8 cellular contexts compared by ENCODE assay signal in genomic region chr20:53872561-53873248, GRCh38.
DNase-seq lines count a peak whose midpoint lies in the region; ATAC-seq and TF ChIP-seq lines count a peak whose summit lies in the region.

No MANE protein-coding gene starts in this region.

- peaks cover 10% of the 10 kb centered on the region for H3K79me1 ChIP-seq in trophoblast cell (ENCODE audit: low read length)

- H3K18ac ChIP-seq in trophoblast cell (ENCODE audit: low read length), result no peak overlapping the region

- H4K91ac ChIP-seq in trophoblast cell (ENCODE audit: low read depth, low read length), result no peak overlapping the region

- H2AFZ ChIP-seq in trophoblast cell (ENCODE audit: insufficient read depth, low read length, poor library complexity), result no peak overlapping the region

- peaks cover 2% of the 10 kb centered on the region for H3K79me2 ChIP-seq in trophoblast cell (ENCODE audit: control insufficient read depth, insufficient read depth, low read length, poor library complexity)

- TF ChIP-seq POLR2A in Peyer's patch (IDR thresholded peaks at IDR 0.05), result no peak

- H3K9me3 ChIP-seq in Peyer's patch (no peaks in the 10 kb centered on the region), trophoblast cell (ENCODE audit: insufficient read depth, low read depth, low read length) (no peaks in the 10 kb centered on the region), HAP-1 (no peaks in the 10 kb centered on the region)

- no peak for TF ChIP-seq CTCF in AG10803 (conservative IDR thresholded peaks at IDR 0.05; ENCODE audit: low read length)
- TF ChIP-seq CTCF in Peyer's patch (IDR thresholded peaks at IDR 0.05), result no peak
- no peak for TF ChIP-seq CTCF in brain microvascular endothelial cell (IDR thresholded peaks at IDR 0.05; ENCODE audit: low read depth, low read length, missing control alignments)

- H2BK120ac ChIP-seq in trophoblast cell (ENCODE audit: insufficient read depth, low read length, poor library complexity), result no peak overlapping the region

- no peak overlapping the region for H3K23ac ChIP-seq in trophoblast cell (ENCODE audit: low read length)

- H2BK5ac ChIP-seq in trophoblast cell (ENCODE audit: low read depth, low read length, poor library complexity), result no peak overlapping the region

- peak; percentile 64 for DNase-seq in AG10803 (ENCODE audit: low read depth)
- DNase-seq in Peyer's patch, result peak in 2 of 3 donors; percentile 54 to 68
- peak; percentile 28 for DNase-seq in brain microvascular endothelial cell
- no peak for DNase-seq in trophoblast cell
- DNase-seq in NCI-H446 (lab: John Stamatoyannopoulos, UW), result no peak
- no peak for DNase-seq in NCI-H510A (lab: John Stamatoyannopoulos, UW)
- no peak for DNase-seq in HAP-1 (ENCODE audit: low spot score in 2 of 2)

- H3K9ac ChIP-seq in trophoblast cell (ENCODE audit: low read length), result no peak overlapping the region

- no peak overlapping the region for H2BK12ac ChIP-seq in trophoblast cell (ENCODE audit: low read length)

- peak; percentile 56 for ATAC-seq in GM21447 (IDR thresholded peaks at IDR 0.05; ENCODE audit: unreplicated experiment)

- WGBS in trophoblast cell (ENCODE audit: extremely low coverage, insufficient coverage, insufficient read length), result no CpG with 5 or more reads among the region's 10 CpGs

- H3K4ac ChIP-seq in trophoblast cell (ENCODE audit: low read depth, low read length), result no peak overlapping the region

- in situ Hi-C loops in brain microvascular endothelial cell (cut with HindIII; ENCODE audit: low pct_ligation_motif_present, low sequenced_read_pairs), result no loop called here
- in situ Hi-C loops in HAP-1 (cut with MboI; ENCODE audit: low sequenced_read_pairs), result no loop called here

- H3K36me3 ChIP-seq in Peyer's patch (no peaks in the 10 kb centered on the region), brain microvascular endothelial cell (replicated peaks) (no peaks in the 10 kb centered on the region), trophoblast cell (ENCODE audit: control insufficient read depth in 1 of 2, insufficient read depth in 2 of 2, low read length in 2 of 2) (no peaks in the 10 kb centered on the region), HAP-1 (replicated peaks) (no peaks in the 10 kb centered on the region)

- H3K4me1 ChIP-seq in Peyer's patch, result peaks cover 0 to 38% (median 12%) of the 10 kb centered on the region in 4 donors
- peaks cover 3 to 7% of the 10 kb centered on the region in 2 experiments for H3K4me1 ChIP-seq in trophoblast cell (ENCODE audit: control insufficient read depth in 1 of 2, insufficient read depth in 2 of 2, low read length in 2 of 2)
- peaks cover 38% of the 10 kb centered on the region for H3K4me1 ChIP-seq in HAP-1

- H3K27me3 ChIP-seq in Peyer's patch (no peaks in the 10 kb centered on the region), brain microvascular endothelial cell (replicated peaks) (no peaks in the 10 kb centered on the region), trophoblast cell (ENCODE audit: insufficient read depth, low read length) (no peaks in the 10 kb centered on the region), HAP-1 (ENCODE audit: low read depth) (no peaks in the 10 kb centered on the region)

- H3K4me3 ChIP-seq in AG10803 (ENCODE audit: low read length), result no peak overlapping the region
- peak overlapping the region in 2 of 4 donors; percentile 11 to 26 for H3K4me3 ChIP-seq in Peyer's patch
- peak overlapping the region; percentile 9 for H3K4me3 ChIP-seq in brain microvascular endothelial cell (ENCODE audit: low read depth, low read length)
- H3K4me3 ChIP-seq in trophoblast cell (ENCODE audit: low read depth, low read length), result no peak overlapping the region
- H3K4me3 ChIP-seq in HAP-1, result no peak overlapping the region

- H4K8ac ChIP-seq in trophoblast cell (ENCODE audit: low read depth, low read length), result peak overlapping the region; percentile 85

- H4K12ac ChIP-seq in trophoblast cell (ENCODE audit: low read depth, low read length), result no peak overlapping the region

- no peak overlapping the region for H3K14ac ChIP-seq in trophoblast cell (ENCODE audit: low read length)

- H2AK5ac ChIP-seq in trophoblast cell (ENCODE audit: low read length), result no peak overlapping the region

- peak overlapping the region; percentile 53 to 74 (median 72) for H3K27ac ChIP-seq in Peyer's patch
- H3K27ac ChIP-seq in brain microvascular endothelial cell, result peak overlapping the region; percentile 34
- no peak overlapping the region for H3K27ac ChIP-seq in trophoblast cell (ENCODE audit: low read depth, low read length)

- no peak overlapping the region for H3K4me2 ChIP-seq in trophoblast cell (ENCODE audit: low read length)

Comparison
In these comparisons a context has a peak if more than half of its experiments do, and no peak if none do; other contexts are left out.
1. DNase-seq: peak in AG10803 (single experiment), Peyer's patch (2 of 3) and brain microvascular endothelial cell (single experiment); none in trophoblast cell (0 of 2), NCI-H446 (0 of 2), NCI-H510A (single experiment) and HAP-1 (0 of 2).